ENCODE assay signal across 1 cellular context in genomic region chr11:117395476-117395875, GRCh38.
TF ChIP-seq lines count a peak whose summit lies in the region.

No MANE protein-coding gene starts in this region.

TF ChIP-seq in HepG2, 621 proteins besides CTCF, POLR2A, EP300 and RAD21 (continued from another document):
- TF ChIP-seq ZNF318 (CRISPR knock-in tag; IDR thresholded peaks at IDR 0.05): no peak
- no peak for TF ChIP-seq RCOR2 (CRISPR knock-in tag; IDR thresholded peaks at IDR 0.05)
- TF ChIP-seq ZNF891 (CRISPR knock-in tag; IDR thresholded peaks at IDR 0.05): no peak
- TF ChIP-seq THAP11 (CRISPR knock-in tag; IDR thresholded peaks at IDR 0.05): no peak
TF ChIP-seq in HepG2: peak in this region for 0.
